8 cellular contexts compared by ENCODE assay signal in genomic region chr2:176110975-176111663, GRCh38. TPM values are rescaled to one million over a fixed set of nuclear protein-coding genes. Genes with fewer than 3 reads are reported as not detected.
DNase-seq lines count a peak whose midpoint lies in the region; ATAC-seq, FAIRE-seq and TF ChIP-seq lines count a peak whose summit lies in the region.

No MANE protein-coding gene starts in this region.

- peaks cover 95 to 99% (median 98%) of the 10 kb centered on the region in 4 experiments for H3K27me3 ChIP-seq in H1 (replicated peaks in 1 of 4; ENCODE audit: control insufficient read depth in 3 of 4, extremely low read depth in 1 of 4, insufficient read depth in 3 of 4, low read length in 3 of 4)

- no peak overlapping the region for H3K18ac ChIP-seq in H1 (ENCODE audit: extremely low read depth, low read length)

- no peaks in the 10 kb centered on the region for H3K79me2 ChIP-seq in H1 (ENCODE audit: control insufficient read depth in 1 of 2, insufficient read depth in 2 of 2, low read length in 2 of 2)

- WGBS in H1 (ENCODE audit: extremely low coverage in 1 of 2, insufficient coverage in 1 of 2, insufficient read length in 1 of 2, insufficient replicate concordance in 2 of 2, low coverage in 1 of 2, low lambda C conversion rate in 2 of 2, missing lambda C conversion rate in 1 of 2), 2 experiments = 14% methylated on average over 20 of the region's 20 CpGs; no CpG with 5 or more reads in 1 of the 2 experiments

- peaks cover 0 to 3% of the 10 kb centered on the region in 2 experiments; a peak in 1 of 4 replicates for H3K9me3 ChIP-seq in H1 (ENCODE audit: insufficient read depth in 2 of 2, low read depth in 1 of 2, low read length in 1 of 2)

- H2BK20ac ChIP-seq in H1 (ENCODE audit: low read length) = no peak overlapping the region

- H3K79me1 ChIP-seq in H1 (ENCODE audit: low read depth, low read length) = no peaks in the 10 kb centered on the region

- no peak overlapping the region for H2BK15ac ChIP-seq in H1 (ENCODE audit: low read length)

- peak; percentile 72 for FAIRE-seq in H1 (lab: Jason Lieb, UNC)

- H3K4me1 ChIP-seq in H1 (replicated peaks in 1 of 4; ENCODE audit: control insufficient read depth in 3 of 4, insufficient read depth in 4 of 4, low read length in 3 of 4) = peaks cover 0 to 9% (median 2%) of the 10 kb centered on the region in 4 experiments; a peak in 5 of 7 replicates

- H3K14ac ChIP-seq in H1 (ENCODE audit: insufficient read length) = no peak overlapping the region

- POLR2A ChIA-PET in H1 (lab: Charles Lee; ENCODE audit: partially characterized antibody) = interaction anchor here (0.6 kb wide), 1 partner anchor 8 kb away, joined by 3 read pairs; no protein-coding TSS in a partner anchor

- TF ChIP-seq POLR2A in H1 (IDR thresholded peaks at IDR 0.05; ENCODE audit: control extremely low read depth in 1 of 2, low read depth in 2 of 2, low read length in 2 of 2) = no peak

- peaks cover 19 to 31% of the 10 kb centered on the region in 2 experiments for H4K20me1 ChIP-seq in H1 (replicated peaks in 1 of 2; ENCODE audit: control insufficient read depth in 1 of 2, insufficient read depth in 2 of 2, low read length in 2 of 2)

- no peak overlapping the region for H3K9ac ChIP-seq in H1 (replicated peaks in 1 of 4; ENCODE audit: extremely low read depth in 1 of 4, low read depth in 3 of 4, low read length in 3 of 4)

- no peak overlapping the region for H3K4me2 ChIP-seq in H1 (ENCODE audit: insufficient read depth in 1 of 2, low read depth in 2 of 2, low read length in 2 of 2)

- CTCF ChIA-PET in H1 (lab: Charles Lee; ENCODE audit: partially characterized antibody) = interaction anchor here (0.5 to 5.4 kb wide), 23 partner anchors 8 to 840 kb away, joined by 3 to 42 read pairs (median 4); partner anchors contain the start of genes EVX2 and HOXD9

- TF ChIP-seq RAD21 in H1 (IDR thresholded peaks at IDR 0.05 in 1 of 2, conservative IDR thresholded peaks at IDR 0.05 in 1 of 2; ENCODE audit: low read depth in 2 of 2, low read length in 2 of 2) = peak; percentile 29 to 46; a peak in 3 of 4 replicates

- no peak overlapping the region for H2BK5ac ChIP-seq in H1 (ENCODE audit: low read depth, low read length)

- TF ChIP-seq CTCF in AG09319 (IDR thresholded peaks at IDR 0.05; ENCODE audit: low read depth, low read length) (peak; percentile 54), H1 (IDR thresholded peaks at IDR 0.05; ENCODE audit: control extremely low read depth in 1 of 3, insufficient read depth in 1 of 3, low read depth in 1 of 3, low read length in 3 of 3) (peak; percentile 73 to 91 (median 86))

- no peak overlapping the region for H2BK120ac ChIP-seq in H1 (replicated peaks; ENCODE audit: low read depth, low read length)

- H3K27ac ChIP-seq in H1 (ENCODE audit: low read depth, low read length) = no peak overlapping the region

- H4K5ac ChIP-seq in H1 (ENCODE audit: insufficient read length, low read depth, low read length) = no peak overlapping the region

- H4K91ac ChIP-seq in H1 (replicated peaks; ENCODE audit: insufficient read length, low read length) = no peak overlapping the region

- H3K4me3 ChIP-seq in H1 (ENCODE audit: extremely low read depth in 1 of 4, insufficient read depth in 2 of 4, low read depth in 3 of 4, low read length in 4 of 4) = no peak overlapping the region

- no peak overlapping the region for H2AK5ac ChIP-seq in H1 (ENCODE audit: low read depth, low read length)

- no peak overlapping the region for H4K8ac ChIP-seq in H1 (ENCODE audit: extremely low read depth, insufficient read depth, low read length)

- no peak overlapping the region for H3K23ac ChIP-seq in H1 (ENCODE audit: insufficient read length)

- no peak for TF ChIP-seq EP300 in H1 (IDR thresholded peaks at IDR 0.05; ENCODE audit: borderline replicate concordance in 1 of 2, low read depth in 2 of 2, low read length in 2 of 2)

- H3K56ac ChIP-seq in H1 (replicated peaks; ENCODE audit: insufficient read length, low read depth, low read length) = no peak overlapping the region

- ATAC-seq in GM18868 (IDR thresholded peaks at IDR 0.05; ENCODE audit: unreplicated experiment) (peak; percentile 61), HG03457 (IDR thresholded peaks at IDR 0.05; ENCODE audit: unreplicated experiment) (no peak), GM21619 (IDR thresholded peaks at IDR 0.05; ENCODE audit: unreplicated experiment) (no peak), HG03108 (IDR thresholded peaks at IDR 0.05; ENCODE audit: unreplicated experiment) (no peak)

- H3K36me3 ChIP-seq in H1 (ENCODE audit: control insufficient read depth in 2 of 4, insufficient read depth in 4 of 4, low read length in 3 of 4) = peaks cover 0 to 8% (median 0%) of the 10 kb centered on the region in 4 experiments; a peak in 1 of 8 replicates

- DNase-seq in AG09319 (ENCODE audit: extremely low read depth, low read depth) (no peak), NCI-H748 (lab: John Stamatoyannopoulos, UW; ENCODE audit: unreplicated experiment) (peak; percentile 97), H1 (ENCODE audit: low read depth in 1 of 2, low spot score in 2 of 2) (peak in 1 of 2 experiments; percentile 84), retina (peak; percentile 88)

- H3K4ac ChIP-seq in H1 (replicated peaks; ENCODE audit: insufficient read length, low read depth, low read length) = no peak overlapping the region

- H3K23me2 ChIP-seq in H1 (ENCODE audit: low read depth, low read length) = 0 out of 2 replicates have a peak, but pooled peaks cover 1% of the 10 kb centered on the region

- H2AFZ ChIP-seq in H1 (ENCODE audit: low read length) = no peak overlapping the region

- no peak overlapping the region for H2BK12ac ChIP-seq in H1 (ENCODE audit: low read depth, low read length)

TF ChIP-seq in H1, 55 proteins besides CTCF, POLR2A, EP300 and RAD21 (continues in another document):
- TF ChIP-seq KDM1A (IDR thresholded peaks at IDR 0.05; ENCODE audit: borderline replicate concordance, low read length) (no peak), KDM5A (IDR thresholded peaks at IDR 0.05; ENCODE audit: low read length) (no peak), CEBPB (IDR thresholded peaks at IDR 0.05; ENCODE audit: low read depth, low read length) (no peak), SP1 (IDR thresholded peaks at IDR 0.05; ENCODE audit: low read depth, low read length) (peak; percentile 31; the same call in 1 of the 2 replicates), BRCA1 (IDR thresholded peaks at IDR 0.05; ENCODE audit: low read depth, low read length) (no peak)

RNA-seq across cellular contexts. Expression of gene HOXD11, which starts 4.0 kb away (rescaled TPM):
- total RNA-seq in H1 (2021; fragmentation: NEBNext Ultra II Directional; extraction: Animal tissue kit (Norgen Biotek cat#: 25700)) = not detected in 2 replicates
- not detected in 2 replicates for polyA plus RNA-seq in H1 (2011; rRNA removed)
- polyA plus RNA-seq in H1 (2011; cell fraction: cytosol; rRNA removed) = not detected
- not detected for polyA plus RNA-seq in H1 (2011; cell fraction: nucleus; rRNA removed)
- polyA plus RNA-seq in H1 (2012, experiment 1 of 2) = not detected in 4 replicates
- not detected for polyA plus RNA-seq in H1 (2012, experiment 2 of 2)
- not detected for polyA plus RNA-seq in H1 (2013, experiment 1 of 2)
- polyA plus RNA-seq in H1 (2013, experiment 2 of 2) = not detected
- not detected in 2 replicates for polyA minus RNA-seq in H1 (2011; rRNA and poly(A)+ RNA removed)
- polyA minus RNA-seq in H1 (2011; cell fraction: cytosol; rRNA and poly(A)+ RNA removed) = not detected
- polyA minus RNA-seq in H1 (2011; cell fraction: nucleus; rRNA and poly(A)+ RNA removed) = not detected

RNA-seq across cellular contexts. Expression of gene HOXD10, which starts 5.5 kb away (rescaled TPM):
- not detected in 2 replicates for total RNA-seq in H1 (2021; fragmentation: NEBNext Ultra II Directional; extraction: Animal tissue kit (Norgen Biotek cat#: 25700))
- not detected in 2 replicates for polyA plus RNA-seq in H1 (2011; rRNA removed)
- not detected for polyA plus RNA-seq in H1 (2011; cell fraction: cytosol; rRNA removed)
- polyA plus RNA-seq in H1 (2011; cell fraction: nucleus; rRNA removed) = not detected
- polyA plus RNA-seq in H1 (2012, experiment 1 of 2) = not detected in 4 replicates
- polyA plus RNA-seq in H1 (2012, experiment 2 of 2) = not detected
- not detected for polyA plus RNA-seq in H1 (2013, experiment 1 of 2)
- not detected for polyA plus RNA-seq in H1 (2013, experiment 2 of 2)
- polyA minus RNA-seq in H1 (2011; rRNA and poly(A)+ RNA removed) = not detected in 2 replicates
- not detected for polyA minus RNA-seq in H1 (2011; cell fraction: cytosol; rRNA and poly(A)+ RNA removed)
- not detected for polyA minus RNA-seq in H1 (2011; cell fraction: nucleus; rRNA and poly(A)+ RNA removed)

RNA-seq across cellular contexts. Expression of gene HOXD9, which starts 11.4 kb away (rescaled TPM):
- total RNA-seq in H1 (2021; fragmentation: NEBNext Ultra II Directional; extraction: Animal tissue kit (Norgen Biotek cat#: 25700)) = not detected in 2 replicates
- polyA plus RNA-seq in H1 (2011; rRNA removed) = not detected in 2 replicates
- polyA plus RNA-seq in H1 (2011; cell fraction: cytosol; rRNA removed) = not detected
- not detected for polyA plus RNA-seq in H1 (2011; cell fraction: nucleus; rRNA removed)
- not detected in 4 replicates for polyA plus RNA-seq in H1 (2012, experiment 1 of 2)
- not detected for polyA plus RNA-seq in H1 (2012, experiment 2 of 2)
- polyA plus RNA-seq in H1 (2013, experiment 1 of 2) = not detected
- not detected for polyA plus RNA-seq in H1 (2013, experiment 2 of 2)
- polyA minus RNA-seq in H1 (2011; rRNA and poly(A)+ RNA removed) = not detected in 2 replicates
- polyA minus RNA-seq in H1 (2011; cell fraction: cytosol; rRNA and poly(A)+ RNA removed) = not detected
- polyA minus RNA-seq in H1 (2011; cell fraction: nucleus; rRNA and poly(A)+ RNA removed) = not detected

RNA-seq across cellular contexts. Expression of gene HOXD12, which starts 11.5 kb away (rescaled TPM):
- total RNA-seq in H1 (2021; fragmentation: NEBNext Ultra II Directional; extraction: Animal tissue kit (Norgen Biotek cat#: 25700)) = not detected in 2 replicates
- polyA plus RNA-seq in H1 (2011; rRNA removed) = not detected in 2 replicates
- polyA plus RNA-seq in H1 (2011; cell fraction: cytosol; rRNA removed) = not detected
- not detected for polyA plus RNA-seq in H1 (2011; cell fraction: nucleus; rRNA removed)
- polyA plus RNA-seq in H1 (2012, experiment 1 of 2) = not detected in 4 replicates
- not detected for polyA plus RNA-seq in H1 (2012, experiment 2 of 2)
- polyA plus RNA-seq in H1 (2013, experiment 1 of 2) = not detected
- not detected for polyA plus RNA-seq in H1 (2013, experiment 2 of 2)
- polyA minus RNA-seq in H1 (2011; rRNA and poly(A)+ RNA removed) = not detected in 2 replicates
- not detected for polyA minus RNA-seq in H1 (2011; cell fraction: cytosol; rRNA and poly(A)+ RNA removed)
- not detected for polyA minus RNA-seq in H1 (2011; cell fraction: nucleus; rRNA and poly(A)+ RNA removed)

RNA-seq across cellular contexts. Expression of gene HOXD8, which starts 18.4 kb away (rescaled TPM):
- not detected in 2 replicates for total RNA-seq in H1 (2021; fragmentation: NEBNext Ultra II Directional; extraction: Animal tissue kit (Norgen Biotek cat#: 25700))
- not detected in 2 replicates for polyA plus RNA-seq in H1 (2011; rRNA removed)
- not detected for polyA plus RNA-seq in H1 (2011; cell fraction: cytosol; rRNA removed)
- polyA plus RNA-seq in H1 (2011; cell fraction: nucleus; rRNA removed) = not detected
- not detected in 4 replicates for polyA plus RNA-seq in H1 (2012, experiment 1 of 2)
- polyA plus RNA-seq in H1 (2012, experiment 2 of 2) = not detected
- polyA plus RNA-seq in H1 (2013, experiment 1 of 2) = not detected
- not detected for polyA plus RNA-seq in H1 (2013, experiment 2 of 2)
- not detected in 2 replicates for polyA minus RNA-seq in H1 (2011; rRNA and poly(A)+ RNA removed)
- polyA minus RNA-seq in H1 (2011; cell fraction: cytosol; rRNA and poly(A)+ RNA removed) = not detected
- not detected for polyA minus RNA-seq in H1 (2011; cell fraction: nucleus; rRNA and poly(A)+ RNA removed)
